In genomic region chr16:59121411-59121810, GRCh38 we compare ENCODE assay signal across 8 cellular contexts.
"Had no signal": no experiment of that assay in that cellular context is flagged by ENCODE, and none has a peak within 500 bp of the region (broad histone marks: within the 10 kb centered on the region; RNA-seq: fewer than 3 reads in every experiment).

No MANE protein-coding gene starts in this region.

- H3K27ac Mint-ChIP-seq: HFFc6, IgD-negative memory B cell had no signal

- H3K9ac ChIP-seq: GM23248 had no signal

- H3K27ac ChIP-seq: GM23248, HL-60 had no signal

- H3K4me1 ChIP-seq: HAP-1 had no signal

- DNase-seq: GM23248, GOT3, H7, HFFc6, KBM-7 had no signal

- H3K9me3 ChIP-seq: HAP-1 had no signal

- H3K36me3 Mint-ChIP-seq: IgD-negative memory B cell had no signal

- H3K27me3 Mint-ChIP-seq: IgD-negative memory B cell had no signal

- H2AFZ ChIP-seq: GM23248 had no signal

- H3K36me3 ChIP-seq: HAP-1 had no signal

- H3K4me3 Mint-ChIP-seq: HFFc6, IgD-negative memory B cell had no signal

- H3K4me3 ChIP-seq: GM23248, HAP-1 had no signal

- H3K4me1 Mint-ChIP-seq: IgD-negative memory B cell had no signal
